ENCODE assay signal across 20 cellular contexts in genomic region chr1:57340361-57341192, GRCh38.
DNase-seq lines count a peak whose midpoint lies in the region; ATAC-seq and TF ChIP-seq lines count a peak whose summit lies in the region.
"Had no signal": no experiment of that assay in that cellular context is flagged by ENCODE, and none has a peak within 500 bp of the region (broad histone marks: within the 10 kb centered on the region; RNA-seq: fewer than 3 reads in every experiment).

No MANE protein-coding gene starts in this region.

- H3K4me3 ChIP-seq in heart left ventricle (no peak overlapping the region), epithelial cell of proximal tubule (ENCODE audit: low read depth, low read length) (no peak overlapping the region), lower lobe of right lung (no peak overlapping the region)
- H3K4me3 ChIP-seq: K562, vagina had no signal

- H3K27me3 ChIP-seq in heart left ventricle (no peaks in the 10 kb centered on the region), lower lobe of right lung (ENCODE audit: low read depth) (no peaks in the 10 kb centered on the region)
- H3K27me3 ChIP-seq: vagina had no signal

- H3K4me1 ChIP-seq in heart left ventricle = peaks cover 0 to 3% (median 0%) of the 10 kb centered on the region in 12 donors
- no peaks in the 10 kb centered on the region for H3K4me1 ChIP-seq in lower lobe of right lung
- H3K4me1 ChIP-seq: vagina had no signal

- ATAC-seq in heart left ventricle (peak in 3 of 4 donors; percentile 60 to 65 (median 61)), lower lobe of right lung (peak; percentile 83 to 87)
- ATAC-seq: activated naive CD8-positive, alpha-beta T cell treated with anti-CD3 and anti-CD28 coated beads, Interleukin-2, amount 50 U/mL, for 24 hours; K562 had no signal

- no peak for DNase-seq in heart left ventricle
- DNase-seq in cardiac septum (ENCODE audit: low spot score) = no peak
- no peak for DNase-seq in epithelial cell of proximal tubule (ENCODE audit: low read depth)
- peak; percentile 43 for DNase-seq in lower lobe of right lung
- no peak for DNase-seq in activated T-cell treated with anti-CD3 and anti-CD28 coated beads, Interleukin-2, amount 50 U/mL, for 48 hours
- DNase-seq in activated CD4-positive, alpha-beta T cell treated with anti-CD3 and anti-CD28 coated beads, Interleukin-2, amount 50 U/mL, for 4 hours = no peak
- no peak for DNase-seq in HPDE6-E6E7 (ENCODE audit: extremely low spot score)
- no peak for DNase-seq in hypothalamus (lab: John Stamatoyannopoulos, UW)
- DNase-seq: ACHN; activated CD4-positive, alpha-beta T cell treated with anti-CD3 and anti-CD28 coated beads, Interleukin-2, amount 50 U/mL, for 1 hour; activated CD8-positive, alpha-beta memory T cell treated with anti-CD3 and anti-CD28 coated beads, Interleukin-2, amount 50 U/mL, for 48 hours; activated effector memory CD4-positive, alpha-beta T cell treated with anti-CD3 and anti-CD28 coated beads, Interleukin-2, amount 50 U/mL, for 16 hours; activated naive CD8-positive, alpha-beta T cell treated with anti-CD3 and anti-CD28 coated beads, Interleukin-2, amount 50 U/mL, for 24 hours; C1 segment of cervical spinal cord; Calu3; stimulated activated CD4-positive, alpha-beta T cell treated with anti-CD3 and anti-CD28 coated beads, Interleukin-12 subunit alpha, Interleukin-12 subunit beta, amount 100 ng/mL, for 4 hours; T-helper 2 cell; WERI-Rb-1 had no signal

- no peak overlapping the region for H3K27ac ChIP-seq in heart left ventricle
- H3K27ac ChIP-seq in lower lobe of right lung = no peak overlapping the region
- H3K27ac ChIP-seq: vagina, WERI-Rb-1 had no signal

- TF ChIP-seq POLR2A in heart left ventricle (IDR thresholded peaks at IDR 0.05) = no peak

- intact Hi-C loops in heart left ventricle (cut with DNase I) = loop anchor here in 8 of 10 donors (5.0 to 10.0 kb wide), 3 partner anchors 503 to 508 kb away; no protein-coding TSS in a partner anchor
- intact Hi-C loops in cardiac septum (cut with DNase I) = loop anchor here (5.0 kb wide), 1 partner anchor 508 kb away; no protein-coding TSS in a partner anchor
- intact Hi-C loops in lower lobe of right lung (cut with DNase I) = no loop called here

- TF ChIP-seq CTCF in heart left ventricle (IDR thresholded peaks at IDR 0.05) = peak in 7 of 12 donors; percentile 4 to 32 (median 21)
- peak; percentile 22 for TF ChIP-seq CTCF in epithelial cell of proximal tubule (conservative IDR thresholded peaks at IDR 0.05; ENCODE audit: low read depth, low read length)
- TF ChIP-seq CTCF in lower lobe of right lung (IDR thresholded peaks at IDR 0.05) = peak; percentile 17

- no peaks in the 10 kb centered on the region for H3K9me3 ChIP-seq in heart left ventricle
- no peaks in the 10 kb centered on the region for H3K9me3 ChIP-seq in lower lobe of right lung
- H3K9me3 ChIP-seq: vagina had no signal

- H3K36me3 ChIP-seq in heart left ventricle = no peaks in the 10 kb centered on the region
- no peaks in the 10 kb centered on the region for H3K36me3 ChIP-seq in lower lobe of right lung
- H3K36me3 ChIP-seq: vagina, WERI-Rb-1 had no signal

- WGBS in heart left ventricle, 4 donors = 86 to 94% (median 92%) methylated on average over 8 of the region's 8 CpGs
